In the genomic region with DNA sequence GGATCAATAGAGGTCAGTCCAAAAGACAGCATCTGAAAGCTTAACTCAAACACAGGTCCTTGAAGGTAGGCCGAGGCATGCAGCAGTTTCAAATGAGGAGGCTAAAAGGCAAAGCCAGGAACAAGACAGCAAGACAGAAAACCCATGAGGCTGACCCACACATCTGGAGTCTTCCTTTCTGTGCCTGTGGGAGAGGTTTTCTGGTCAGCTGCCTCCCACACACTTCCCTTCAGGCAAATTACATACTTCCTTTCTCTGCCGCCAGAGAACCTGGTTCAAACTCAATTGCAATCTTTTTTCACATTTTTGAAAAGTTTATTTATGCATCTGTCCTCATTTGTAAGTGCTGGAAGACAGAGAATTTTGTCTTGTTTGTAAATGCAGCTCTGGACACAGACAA, we compare ENCODE assay signal across 8 cellular contexts. TPM values are rescaled to one million over a fixed set of nuclear protein-coding genes. Genes with fewer than 3 reads are reported as not detected.
DNase-seq lines count a peak whose midpoint lies in the region; ATAC-seq and TF ChIP-seq lines count a peak whose summit lies in the region.

No MANE protein-coding gene starts in this region.

- H3K4me3 ChIP-seq in SK-N-SH (ENCODE audit: low read depth in 2 of 2, low read length in 1 of 2): no peak overlapping the region
- no peak overlapping the region for H3K4me3 ChIP-seq in endodermal cell (ENCODE audit: low read length)

- H3K36me3 ChIP-seq in SK-N-SH (replicated peaks in 1 of 2; ENCODE audit: control insufficient read depth in 1 of 2, insufficient read depth in 2 of 2, low read length in 1 of 2): peaks cover 0 to 24% of the 10 kb centered on the region in 2 experiments
- no peaks in the 10 kb centered on the region for H3K36me3 ChIP-seq in endodermal cell (ENCODE audit: control insufficient read depth, insufficient read depth, low read length)

- ATAC-seq in activated CD8-positive, alpha-beta memory T cell treated with anti-CD3 and anti-CD28 coated beads, Interleukin-2, amount 10 ng/mL, durations not matched to agents 7 days and 5 days: no peak
- peak; percentile 82 for ATAC-seq in HG02884 (IDR thresholded peaks at IDR 0.05; ENCODE audit: unreplicated experiment)
- ATAC-seq in T-helper 17 cell: no peak

- peaks cover 29% of the 10 kb centered on the region for H3K36me3 Mint-ChIP-seq in activated CD8-positive, alpha-beta memory T cell treated with anti-CD3 and anti-CD28 coated beads, Interleukin-2, amount 10 ng/mL, durations not matched to agents 7 days and 5 days
- H3K36me3 Mint-ChIP-seq in T-helper 17 cell (ENCODE audit: low read depth) (peaks cover 2% of the 10 kb centered on the region), endodermal cell (ENCODE audit: low read depth) (no peaks in the 10 kb centered on the region)

- WGBS in SK-N-SH (ENCODE audit: low lambda C conversion rate): 71% methylated on average over 2 of the region's 2 CpGs
- 73 to 100% methylated on average over 1 to 2 of the region's 2 CpGs for WGBS in endodermal cell (ENCODE audit: insufficient coverage in 1 of 2, insufficient read length in 1 of 2), 2 experiments

- H3K27me3 ChIP-seq in SK-N-SH (ENCODE audit: insufficient read depth) (no peaks in the 10 kb centered on the region), endodermal cell (ENCODE audit: control insufficient read depth, insufficient read depth, low read length, poor library complexity, severe bottlenecking) (no peaks in the 10 kb centered on the region)

- no peak for DNase-seq in activated CD8-positive, alpha-beta memory T cell treated with anti-CD3 and anti-CD28 coated beads, Interleukin-2, amount 10 ng/mL, durations not matched to agents 7 days and 5 days
- no peak for DNase-seq in activated CD8-positive, alpha-beta memory T cell treated with anti-CD3 and anti-CD28 coated beads, Interleukin-2, amount 50 U/mL, for 48 hours
- no peak for DNase-seq in T-helper 17 cell
- DNase-seq in left kidney (ENCODE audit: low read depth, low spot score): peak; percentile 63
- no peak for DNase-seq in SK-N-SH
- DNase-seq in endodermal cell: no peak
- no peak for DNase-seq in NCI-H2227 treated with DMSO at 0.1 percent for 48 hours (lab: John Stamatoyannopoulos, UW)

- H3K9me2 ChIP-seq in SK-N-SH: no peaks in the 10 kb centered on the region

- peaks cover 38% of the 10 kb centered on the region for H3K4me1 Mint-ChIP-seq in activated CD8-positive, alpha-beta memory T cell treated with anti-CD3 and anti-CD28 coated beads, Interleukin-2, amount 10 ng/mL, durations not matched to agents 7 days and 5 days
- H3K4me1 Mint-ChIP-seq in T-helper 17 cell (peaks cover 6% of the 10 kb centered on the region), endodermal cell (peaks cover 24% of the 10 kb centered on the region)

- H3K27ac ChIP-seq in SK-N-SH (ENCODE audit: low read depth in 2 of 2, low read length in 1 of 2) (peak overlapping the region in 1 of 2 experiments; percentile 43; a peak in 2 of 4 replicates), endodermal cell (ENCODE audit: low read depth, low read length) (no peak overlapping the region)

- no peaks in the 10 kb centered on the region for H3K79me2 ChIP-seq in SK-N-SH (ENCODE audit: insufficient read depth)

- no peak overlapping the region for H3K4me2 ChIP-seq in SK-N-SH

- no peak overlapping the region for H3K9ac ChIP-seq in SK-N-SH
- H3K9ac ChIP-seq in endodermal cell (ENCODE audit: extremely low read depth, low read length, poor library complexity, severe bottlenecking): no peak overlapping the region

- peak overlapping the region; percentile 65 for H3K27ac Mint-ChIP-seq in activated CD8-positive, alpha-beta memory T cell treated with anti-CD3 and anti-CD28 coated beads, Interleukin-2, amount 10 ng/mL, durations not matched to agents 7 days and 5 days
- H3K27ac Mint-ChIP-seq in T-helper 17 cell: peak overlapping the region; percentile 8
- no peak overlapping the region for H3K27ac Mint-ChIP-seq in endodermal cell

- H3K27me3 Mint-ChIP-seq in activated CD8-positive, alpha-beta memory T cell treated with anti-CD3 and anti-CD28 coated beads, Interleukin-2, amount 10 ng/mL, durations not matched to agents 7 days and 5 days: no peaks in the 10 kb centered on the region
- H3K27me3 Mint-ChIP-seq in T-helper 17 cell (no peaks in the 10 kb centered on the region), endodermal cell (ENCODE audit: insufficient read depth) (peaks cover 17% of the 10 kb centered on the region)

- TF ChIP-seq EP300 in SK-N-SH (IDR thresholded peaks at IDR 0.05; ENCODE audit: borderline replicate concordance in 1 of 2, low read depth in 1 of 2, low read length in 1 of 2): no peak

- no peaks in the 10 kb centered on the region for H3K9me3 ChIP-seq in T-helper 17 cell (ENCODE audit: control insufficient read depth, low read length, poor library complexity, severe bottlenecking)
- H3K9me3 ChIP-seq in SK-N-SH: no peaks in the 10 kb centered on the region
- no peaks in the 10 kb centered on the region for H3K9me3 ChIP-seq in endodermal cell (ENCODE audit: control insufficient read depth, low read length)

- H3K4me3 Mint-ChIP-seq in activated CD8-positive, alpha-beta memory T cell treated with anti-CD3 and anti-CD28 coated beads, Interleukin-2, amount 10 ng/mL, durations not matched to agents 7 days and 5 days: no peak overlapping the region
- H3K4me3 Mint-ChIP-seq in T-helper 17 cell: no peak overlapping the region
- H3K4me3 Mint-ChIP-seq in endodermal cell: no peak overlapping the region

- peaks cover 3% of the 10 kb centered on the region for H3F3A ChIP-seq in SK-N-SH (replicated peaks; ENCODE audit: insufficient read depth)

- TF ChIP-seq CTCF in SK-N-SH (IDR thresholded peaks at IDR 0.05) (no peak), endodermal cell (conservative IDR thresholded peaks at IDR 0.05) (no peak)

- POLR2A ChIA-PET in SK-N-SH (lab: Yijun Ruan, JAX): no interaction called here

- no peak overlapping the region for H2AFZ ChIP-seq in SK-N-SH (ENCODE audit: low read depth)

- CTCF ChIA-PET in activated CD8-positive, alpha-beta memory T cell treated with anti-CD3 and anti-CD28 coated beads, Interleukin-2, amount 10 ng/mL, durations not matched to agents 7 days and 5 days (lab: Charles Lee): interaction anchor here (0.7 to 4.6 kb wide), 8 partner anchors 12 to 246 kb away, joined by 3 to 41 read pairs (median 7); no protein-coding TSS in a partner anchor
- CTCF ChIA-PET in SK-N-SH (lab: Yijun Ruan, JAX): interaction anchor here (1.0 to 4.2 kb wide), 5 partner anchors 12 to 180 kb away, joined by 3 to 26 read pairs (median 4); partner anchors contain the start of gene UBASH3B

- H3K4me1 ChIP-seq in SK-N-SH (ENCODE audit: control insufficient read depth in 1 of 2, insufficient read depth in 2 of 2, low read depth in 1 of 2, low read length in 1 of 2): peaks cover 4 to 13% of the 10 kb centered on the region in 2 experiments
- H3K4me1 ChIP-seq in endodermal cell (ENCODE audit: control insufficient read depth, insufficient read depth, low read length): no peaks in the 10 kb centered on the region

- TF ChIP-seq RAD21 in SK-N-SH (IDR thresholded peaks at IDR 0.05; ENCODE audit: low read length): no peak

- H4K20me1 ChIP-seq in SK-N-SH (ENCODE audit: insufficient read depth): no peaks in the 10 kb centered on the region

- no peaks in the 10 kb centered on the region for H3K9me3 Mint-ChIP-seq in activated CD8-positive, alpha-beta memory T cell treated with anti-CD3 and anti-CD28 coated beads, Interleukin-2, amount 10 ng/mL, durations not matched to agents 7 days and 5 days (ENCODE audit: low read depth)
- H3K9me3 Mint-ChIP-seq in endodermal cell: no peaks in the 10 kb centered on the region

TF ChIP-seq in SK-N-SH, 30 proteins besides CTCF, POLR2A, EP300 and RAD21:
- TF ChIP-seq ZBTB33 (IDR thresholded peaks at IDR 0.05; ENCODE audit: borderline replicate concordance, low read depth) (no peak), USF2 (IDR thresholded peaks at IDR 0.05; ENCODE audit: borderline replicate concordance, low read depth, low read length) (no peak), FOXM1 (IDR thresholded peaks at IDR 0.05; ENCODE audit: low read depth) (no peak)
- TF ChIP-seq, protein P1, sequence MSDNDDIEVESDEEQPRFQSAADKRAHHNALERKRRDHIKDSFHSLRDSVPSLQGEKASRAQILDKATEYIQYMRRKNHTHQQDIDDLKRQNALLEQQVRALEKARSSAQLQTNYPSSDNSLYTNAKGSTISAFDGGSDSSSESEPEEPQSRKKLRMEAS (IDR thresholded peaks at IDR 0.05; ENCODE audit: low read depth): no peak
TF ChIP-seq in SK-N-SH: peak in this region for 0.

RNA-seq across cellular contexts. Expression of gene CRTAM, which starts 29.8 kb away (rescaled TPM):
- total RNA-seq in activated CD8-positive, alpha-beta memory T cell treated with anti-CD3 and anti-CD28 coated beads, Interleukin-2, amount 10 ng/mL, durations not matched to agents 7 days and 5 days: 10 to 100 TPM in 1 of 2 experiments, 1 to 10 TPM in 1; 8.1 to 15.3 TPM
- total RNA-seq in T-helper 17 cell (not detected), endodermal cell (not detected)
- not detected in 2 replicates for polyA plus RNA-seq in SK-N-SH (2012; rRNA removed)
- not detected in 2 replicates for polyA plus RNA-seq in SK-N-SH (2012; cell fraction: cytosol; rRNA removed)
- not detected in 2 replicates for polyA plus RNA-seq in SK-N-SH (2012; cell fraction: nucleus; rRNA removed)
- polyA plus RNA-seq in endodermal cell (2013, experiment 1 of 2): not detected
- not detected for polyA plus RNA-seq in endodermal cell (2013, experiment 2 of 2)

Comparison
In these comparisons a context has a peak if more than half of its experiments do, and no peak if none do; other contexts are left out.
1. RNA of gene CRTAM, which starts 29.8 kb away (total RNA-seq): 8.1 to 15.3 TPM in activated CD8-positive, alpha-beta memory T cell treated with anti-CD3 and anti-CD28 coated beads, Interleukin-2, amount 10 ng/mL, durations not matched to agents 7 days and 5 days; not detected in T-helper 17 cell and not detected in endodermal cell; every median in the first group is over 4 times any median in the second.